Comparison of ENCODE assay signal across 23 cellular contexts in the genomic region with DNA sequence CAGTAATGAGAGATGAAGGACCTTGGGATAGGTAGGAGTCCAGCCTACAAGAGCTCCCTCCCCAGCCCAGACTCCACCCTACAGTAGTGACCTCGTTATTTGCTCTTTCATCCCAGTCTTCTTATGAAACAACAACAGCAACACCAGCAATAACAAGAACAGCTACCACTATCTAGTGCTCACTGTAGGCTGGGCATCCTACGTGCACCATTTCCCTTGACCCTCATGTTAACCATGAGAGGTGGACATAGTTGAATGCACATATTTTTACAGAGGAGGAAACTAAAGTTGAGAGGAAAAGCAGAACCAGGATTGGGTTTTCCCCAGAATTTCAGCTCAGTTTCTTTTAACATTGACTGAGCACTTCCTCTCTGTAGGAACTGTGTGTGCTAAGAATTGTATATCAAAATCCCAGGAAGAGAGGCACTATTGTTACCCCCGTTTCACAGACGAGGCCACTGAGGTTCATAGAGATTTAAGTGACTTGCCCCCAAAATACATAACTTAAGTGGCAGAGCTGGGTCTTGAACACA. TPM values are rescaled to one million over a fixed set of nuclear protein-coding genes. Genes with fewer than 3 reads are reported as not detected.
"Had no signal": no experiment of that assay in that cellular context is flagged by ENCODE, and none has a peak within 500 bp of the region (broad histone marks: within the 10 kb centered on the region; RNA-seq: fewer than 3 reads in every experiment).

No MANE protein-coding gene starts in this region.

- H3K27me3 ChIP-seq: heart left ventricle, right atrium auricular region, sigmoid colon, upper lobe of left lung, uterus had no signal

- H3K4me3 Mint-ChIP-seq: nephron; stimulated activated naive CD8-positive, alpha-beta T cell treated with anti-CD3 and anti-CD28 coated beads, Interleukin-15, Interleukin-2, amounts not matched to agents 100 ng/mL and 50 ng/mL, for 24 hours had no signal

- H3K9me3 ChIP-seq: sigmoid colon, tibial artery, upper lobe of left lung, uterus had no signal

- H3K4me1 ChIP-seq: heart left ventricle, right atrium auricular region, sigmoid colon, tibial artery, upper lobe of left lung, uterus had no signal

- ATAC-seq: esophagus mucosa, heart left ventricle, left colon, left ventricle myocardium superior had no signal

- H3K27ac ChIP-seq: dorsolateral prefrontal cortex, heart left ventricle, right atrium auricular region, sigmoid colon, skin epidermis, tibial artery, upper lobe of left lung, uterus had no signal

- H3K9me3 Mint-ChIP-seq: nephron; stimulated activated naive CD8-positive, alpha-beta T cell treated with anti-CD3 and anti-CD28 coated beads, Interleukin-15, Interleukin-2, amounts not matched to agents 100 ng/mL and 50 ng/mL, for 24 hours had no signal

- DNase-seq: cortex of kidney; dorsolateral prefrontal cortex; effector memory CD4-positive, alpha-beta T cell; heart left ventricle; hippocampal formation; left colon; left ventricle myocardium superior; mesenchymal stem cell; midbrain; sigmoid colon; stimulated activated CD4-positive, alpha-beta T cell treated with anti-CD3 and anti-CD28 coated beads, Interleukin-12 subunit alpha, Interleukin-12 subunit beta, amount 100 ng/mL, for 4 hours; tibial artery; upper lobe of left lung; uterus had no signal

- H3K4me1 Mint-ChIP-seq: nephron had no signal

- H3K36me3 ChIP-seq: heart left ventricle, right atrium auricular region, sigmoid colon, tibial artery, upper lobe of left lung, uterus had no signal

- H3K27ac Mint-ChIP-seq: nephron; stimulated activated naive CD8-positive, alpha-beta T cell treated with anti-CD3 and anti-CD28 coated beads, Interleukin-15, Interleukin-2, amounts not matched to agents 100 ng/mL and 50 ng/mL, for 24 hours had no signal

- H3K4me3 ChIP-seq: dorsolateral prefrontal cortex, heart left ventricle, lung, right atrium auricular region, sigmoid colon, skin epidermis, tibial artery, upper lobe of left lung, uterus had no signal

- H3K27me3 Mint-ChIP-seq: stimulated activated naive CD8-positive, alpha-beta T cell treated with anti-CD3 and anti-CD28 coated beads, Interleukin-15, Interleukin-2, amounts not matched to agents 100 ng/mL and 50 ng/mL, for 24 hours had no signal

- FAIRE-seq: endometrium, frontal cortex had no signal

RNA-seq across cellular contexts. Expression of a gene that starts 39.4 kb away (rescaled TPM):
- total RNA-seq: fibroblast of lung had no signal
